Comparison of ENCODE assay signal across 1 cellular context in the genomic region with DNA sequence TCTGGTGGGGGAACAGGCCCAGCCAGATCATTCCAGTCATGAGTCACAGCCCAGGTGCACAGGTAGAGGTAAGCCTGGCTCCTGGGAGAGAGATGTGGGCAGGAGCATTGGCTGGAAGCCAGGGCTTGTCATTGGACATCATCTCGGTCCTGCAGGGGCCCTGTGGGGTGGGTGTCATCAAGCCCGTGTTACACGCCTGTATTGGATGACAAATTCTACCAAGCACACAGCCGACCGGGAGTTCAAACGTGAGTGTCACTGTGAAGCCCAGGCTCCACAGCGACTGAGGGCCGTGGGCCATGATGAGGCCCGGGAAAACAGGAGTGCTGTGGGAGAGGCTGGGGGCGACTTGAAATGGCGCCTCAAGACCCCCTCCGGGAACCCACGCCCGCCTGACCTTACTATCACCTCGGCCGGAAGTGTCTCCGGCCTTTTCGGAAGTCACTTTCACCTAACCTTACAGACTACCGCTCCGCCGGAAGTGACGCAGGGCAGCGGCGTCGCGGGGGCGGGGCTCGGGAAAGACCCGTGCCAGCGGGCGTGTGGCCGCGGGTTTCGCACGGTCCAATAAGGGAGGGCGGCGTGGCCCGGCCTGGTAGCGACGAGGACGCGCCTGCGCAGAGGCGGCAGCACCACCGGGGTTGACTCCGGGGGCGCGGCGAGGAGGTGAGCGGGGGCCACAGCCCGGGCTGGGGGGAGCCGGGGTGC.
A peak's percentile ranks its signal among the peaks of the same experiment; 100 is the strongest.
TF ChIP-seq lines count a peak whose summit lies in the region.

Gene FKBP2, plus strand, starts transcription at position 629 of the 708 bp plus-strand sequence. CDS start 1,293 bp downstream, outside the sequence.

TF ChIP-seq in K562, 482 proteins besides CTCF, POLR2A, EP300 and RAD21 (continued from another document and continues in another):
- TF ChIP-seq RREB1 (CRISPR knock-in tag; IDR thresholded peaks at IDR 0.05) (peak; percentile 70; the same call in 1 of the 2 replicates), HDAC1 (IDR thresholded peaks at IDR 0.05) (peak in 1 of 2 experiments; percentile 51; a peak in 2 of 4 replicates), ZNF316 (IDR thresholded peaks at IDR 0.05) (no peak), CEBPB (tag; IDR thresholded peaks at IDR 0.05) (no peak), POLR2G (IDR thresholded peaks at IDR 0.05; ENCODE audit: low read depth, low read length) (peak; percentile 96), ATF4 (CRISPR knock-in tag; IDR thresholded peaks at IDR 0.05) (0 out of 2 replicates have a peak, but pooled peaks have one; percentile 5), ZSCAN32 (CRISPR knock-in tag; IDR thresholded peaks at IDR 0.05) (0 out of 2 replicates have a peak, but pooled peaks have one; percentile 25), NR0B1 (IDR thresholded peaks at IDR 0.05; ENCODE audit: partially characterized antibody) (no peak), NEUROD1 (IDR thresholded peaks at IDR 0.05; ENCODE audit: borderline replicate concordance, low read depth, low read length, partially characterized antibody) (peak; percentile 36), ZNF584 (CRISPR knock-in tag; IDR thresholded peaks at IDR 0.05; ENCODE audit: low read depth) (0 out of 2 replicates have a peak, but pooled peaks have one; percentile 51), CREM (IDR thresholded peaks at IDR 0.05; ENCODE audit: low read depth) (peak; percentile 97), ELF4 (CRISPR knock-in tag; IDR thresholded peaks at IDR 0.05) (peak; percentile 46; the same call in 1 of the 2 replicates), POLR2H (tag; IDR thresholded peaks at IDR 0.05; ENCODE audit: low read depth) (peak; percentile 93), CREBBP (IDR thresholded peaks at IDR 0.05; ENCODE audit: low read depth, low read length) (no peak), JUNB (CRISPR knock-in tag; conservative IDR thresholded peaks at IDR 0.05) (0 out of 2 replicates have a peak, but pooled peaks have one; percentile 48), RNF219 (CRISPR knock-in tag; IDR thresholded peaks at IDR 0.05) (peak; percentile 14; the same call in 1 of the 2 replicates), JUND (IDR thresholded peaks at IDR 0.05; ENCODE audit: borderline replicate concordance, low read depth, low read length) (peak; percentile 39), JUND (tag; IDR thresholded peaks at IDR 0.05; ENCODE audit: borderline replicate concordance, low read depth, low read length) (no peak; the same call in 2 of the 3 replicates), HES1 (IDR thresholded peaks at IDR 0.05; ENCODE audit: low read depth) (peak; percentile 75; the same call in 1 of the 2 replicates), SMARCA4 (IDR thresholded peaks at IDR 0.05) (peak; percentile 46; the same call in 1 of the 2 replicates), ELF2 (CRISPR knock-in tag; IDR thresholded peaks at IDR 0.05) (0 out of 2 replicates have a peak, but pooled peaks have one; percentile 71), CHD4 (IDR thresholded peaks at IDR 0.05; ENCODE audit: insufficient read depth, insufficient replicate concordance, low read depth, low read length, poor library complexity, severe bottlenecking) (peak; percentile 63), POLR2B (IDR thresholded peaks at IDR 0.05; ENCODE audit: low read depth, partially characterized antibody) (peak; percentile 96)
- TF ChIP-seq, protein P1, sequence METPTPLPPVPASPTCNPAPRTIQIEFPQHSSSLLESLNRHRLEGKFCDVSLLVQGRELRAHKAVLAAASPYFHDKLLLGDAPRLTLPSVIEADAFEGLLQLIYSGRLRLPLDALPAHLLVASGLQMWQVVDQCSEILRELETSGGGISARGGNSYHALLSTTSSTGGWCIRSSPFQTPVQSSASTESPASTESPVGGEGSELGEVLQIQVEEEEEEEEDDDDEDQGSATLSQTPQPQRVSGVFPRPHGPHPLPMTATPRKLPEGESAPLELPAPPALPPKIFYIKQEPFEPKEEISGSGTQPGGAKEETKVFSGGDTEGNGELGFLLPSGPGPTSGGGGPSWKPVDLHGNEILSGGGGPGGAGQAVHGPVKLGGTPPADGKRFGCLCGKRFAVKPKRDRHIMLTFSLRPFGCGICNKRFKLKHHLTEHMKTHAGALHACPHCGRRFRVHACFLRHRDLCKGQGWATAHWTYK (CRISPR knock-in tag; IDR thresholded peaks at IDR 0.05), result peak; percentile 66; the same call in 1 of the 2 replicates
- TF ChIP-seq, protein P2, sequence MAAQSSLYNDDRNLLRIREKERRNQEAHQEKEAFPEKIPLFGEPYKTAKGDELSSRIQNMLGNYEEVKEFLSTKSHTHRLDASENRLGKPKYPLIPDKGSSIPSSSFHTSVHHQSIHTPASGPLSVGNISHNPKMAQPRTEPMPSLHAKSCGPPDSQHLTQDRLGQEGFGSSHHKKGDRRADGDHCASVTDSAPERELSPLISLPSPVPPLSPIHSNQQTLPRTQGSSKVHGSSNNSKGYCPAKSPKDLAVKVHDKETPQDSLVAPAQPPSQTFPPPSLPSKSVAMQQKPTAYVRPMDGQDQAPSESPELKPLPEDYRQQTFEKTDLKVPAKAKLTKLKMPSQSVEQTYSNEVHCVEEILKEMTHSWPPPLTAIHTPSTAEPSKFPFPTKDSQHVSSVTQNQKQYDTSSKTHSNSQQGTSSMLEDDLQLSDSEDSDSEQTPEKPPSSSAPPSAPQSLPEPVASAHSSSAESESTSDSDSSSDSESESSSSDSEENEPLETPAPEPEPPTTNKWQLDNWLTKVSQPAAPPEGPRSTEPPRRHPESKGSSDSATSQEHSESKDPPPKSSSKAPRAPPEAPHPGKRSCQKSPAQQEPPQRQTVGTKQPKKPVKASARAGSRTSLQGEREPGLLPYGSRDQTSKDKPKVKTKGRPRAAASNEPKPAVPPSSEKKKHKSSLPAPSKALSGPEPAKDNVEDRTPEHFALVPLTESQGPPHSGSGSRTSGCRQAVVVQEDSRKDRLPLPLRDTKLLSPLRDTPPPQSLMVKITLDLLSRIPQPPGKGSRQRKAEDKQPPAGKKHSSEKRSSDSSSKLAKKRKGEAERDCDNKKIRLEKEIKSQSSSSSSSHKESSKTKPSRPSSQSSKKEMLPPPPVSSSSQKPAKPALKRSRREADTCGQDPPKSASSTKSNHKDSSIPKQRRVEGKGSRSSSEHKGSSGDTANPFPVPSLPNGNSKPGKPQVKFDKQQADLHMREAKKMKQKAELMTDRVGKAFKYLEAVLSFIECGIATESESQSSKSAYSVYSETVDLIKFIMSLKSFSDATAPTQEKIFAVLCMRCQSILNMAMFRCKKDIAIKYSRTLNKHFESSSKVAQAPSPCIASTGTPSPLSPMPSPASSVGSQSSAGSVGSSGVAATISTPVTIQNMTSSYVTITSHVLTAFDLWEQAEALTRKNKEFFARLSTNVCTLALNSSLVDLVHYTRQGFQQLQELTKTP (IDR thresholded peaks at IDR 0.05; ENCODE audit: low read depth in 1 of 2, partially characterized antibody in 2 of 2), result peak in 1 of 2 experiments; percentile 37
- TF ChIP-seq, protein P3, sequence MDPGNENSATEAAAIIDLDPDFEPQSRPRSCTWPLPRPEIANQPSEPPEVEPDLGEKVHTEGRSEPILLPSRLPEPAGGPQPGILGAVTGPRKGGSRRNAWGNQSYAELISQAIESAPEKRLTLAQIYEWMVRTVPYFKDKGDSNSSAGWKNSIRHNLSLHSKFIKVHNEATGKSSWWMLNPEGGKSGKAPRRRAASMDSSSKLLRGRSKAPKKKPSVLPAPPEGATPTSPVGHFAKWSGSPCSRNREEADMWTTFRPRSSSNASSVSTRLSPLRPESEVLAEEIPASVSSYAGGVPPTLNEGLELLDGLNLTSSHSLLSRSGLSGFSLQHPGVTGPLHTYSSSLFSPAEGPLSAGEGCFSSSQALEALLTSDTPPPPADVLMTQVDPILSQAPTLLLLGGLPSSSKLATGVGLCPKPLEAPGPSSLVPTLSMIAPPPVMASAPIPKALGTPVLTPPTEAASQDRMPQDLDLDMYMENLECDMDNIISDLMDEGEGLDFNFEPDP (CRISPR knock-in tag; IDR thresholded peaks at IDR 0.05), result no peak
